1 cellular context compared by ENCODE assay signal in genomic region chr2:719734-720133, GRCh38.
TF ChIP-seq lines count a peak whose summit lies in the region.

No MANE protein-coding gene starts in this region.

TF ChIP-seq in HepG2, 621 proteins besides CTCF, POLR2A, EP300 and RAD21 (continued from another document):
- TF ChIP-seq ZBTB40 (IDR thresholded peaks at IDR 0.05) (no peak), ZBTB40 (CRISPR knock-in tag; IDR thresholded peaks at IDR 0.05) (no peak), NKX3-1 (CRISPR knock-in tag; IDR thresholded peaks at IDR 0.05) (no peak), MNT (IDR thresholded peaks at IDR 0.05) (peak; percentile 69), HIVEP1 (CRISPR knock-in tag; IDR thresholded peaks at IDR 0.05) (no peak), PHF8 (CRISPR knock-in tag; IDR thresholded peaks at IDR 0.05) (no peak), RAD51 (IDR thresholded peaks at IDR 0.05; ENCODE audit: borderline replicate concordance) (peak; percentile 66; the same call in 1 of the 2 replicates), YEATS2 (CRISPR knock-in tag; IDR thresholded peaks at IDR 0.05; ENCODE audit: borderline replicate concordance) (no peak), ATF7 (IDR thresholded peaks at IDR 0.05) (no peak), ATF7 (CRISPR knock-in tag; IDR thresholded peaks at IDR 0.05) (no peak), TBX2 (CRISPR knock-in tag; IDR thresholded peaks at IDR 0.05; ENCODE audit: borderline replicate concordance) (no peak), ZNF382 (CRISPR knock-in tag; IDR thresholded peaks at IDR 0.05; ENCODE audit: borderline replicate concordance) (no peak), MAFK (conservative IDR thresholded peaks at IDR 0.05 in 1 of 2, IDR thresholded peaks at IDR 0.05 in 1 of 2; ENCODE audit: low read length in 2 of 2) (no peak)
